In the genomic region with DNA sequence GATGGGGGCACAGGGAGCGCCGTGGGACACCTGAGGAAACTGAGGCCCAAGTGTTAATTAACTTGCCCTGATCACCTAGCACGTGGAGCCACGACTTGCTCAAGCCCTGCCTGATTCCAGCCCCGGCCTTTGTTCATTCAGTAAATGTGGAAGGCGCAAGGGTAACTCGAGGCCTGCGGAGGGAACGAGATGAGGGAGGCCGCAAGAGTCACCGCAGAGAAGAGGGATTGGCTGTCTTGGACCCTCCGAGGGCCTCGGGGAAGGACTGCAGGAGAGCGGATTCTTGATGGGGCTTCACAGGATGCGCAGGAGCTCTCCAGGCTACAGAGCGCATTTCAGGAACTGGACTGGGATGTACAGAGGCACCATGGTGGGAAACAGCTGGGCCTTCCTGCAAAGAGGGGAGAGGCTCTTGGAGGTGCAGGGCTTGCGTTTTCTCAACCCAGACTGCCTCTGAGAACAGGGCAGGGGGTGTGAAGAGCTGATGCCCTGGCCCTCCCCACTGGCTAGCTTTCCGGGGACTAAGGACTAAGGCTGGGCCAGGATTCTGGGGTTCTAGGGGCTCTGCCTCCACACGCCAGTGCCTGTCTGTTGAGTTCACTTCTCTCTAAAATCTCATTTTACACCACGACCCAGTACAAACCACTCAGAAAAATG, we compare ENCODE assay signal across 1 cellular context.
TF ChIP-seq lines count a peak whose summit lies in the region.

No MANE protein-coding gene starts in this region.

TF ChIP-seq in H1, 55 proteins besides CTCF, POLR2A, EP300 and RAD21:
- TF ChIP-seq MAFK (IDR thresholded peaks at IDR 0.05; ENCODE audit: low read depth, low read length) (no peak), TEAD4 (IDR thresholded peaks at IDR 0.05; ENCODE audit: low read depth, low read length) (no peak), PHF8 (conservative IDR thresholded peaks at IDR 0.05; ENCODE audit: low read depth, low read length) (peak; percentile 34; the same call in 1 of the 2 replicates), SUZ12 (IDR thresholded peaks at IDR 0.05; ENCODE audit: low read length) (no peak), ZNF274 (IDR thresholded peaks at IDR 0.05; ENCODE audit: borderline replicate concordance, extremely low read depth, low read length) (no peak), NANOG (IDR thresholded peaks at IDR 0.05; ENCODE audit: insufficient read depth, low read depth, low read length, poor library complexity, severe bottlenecking) (no peak), SRF (IDR thresholded peaks at IDR 0.05; ENCODE audit: low read depth, low read length) (no peak), CTBP2 (IDR thresholded peaks at IDR 0.05; ENCODE audit: borderline replicate concordance, insufficient read depth, insufficient read length, low read length) (no peak), BACH1 (IDR thresholded peaks at IDR 0.05; ENCODE audit: low read length) (no peak), JUND (IDR thresholded peaks at IDR 0.05; ENCODE audit: low read length) (no peak), KDM5A (IDR thresholded peaks at IDR 0.05; ENCODE audit: low read length) (no peak)
- TF ChIP-seq, protein P1, sequence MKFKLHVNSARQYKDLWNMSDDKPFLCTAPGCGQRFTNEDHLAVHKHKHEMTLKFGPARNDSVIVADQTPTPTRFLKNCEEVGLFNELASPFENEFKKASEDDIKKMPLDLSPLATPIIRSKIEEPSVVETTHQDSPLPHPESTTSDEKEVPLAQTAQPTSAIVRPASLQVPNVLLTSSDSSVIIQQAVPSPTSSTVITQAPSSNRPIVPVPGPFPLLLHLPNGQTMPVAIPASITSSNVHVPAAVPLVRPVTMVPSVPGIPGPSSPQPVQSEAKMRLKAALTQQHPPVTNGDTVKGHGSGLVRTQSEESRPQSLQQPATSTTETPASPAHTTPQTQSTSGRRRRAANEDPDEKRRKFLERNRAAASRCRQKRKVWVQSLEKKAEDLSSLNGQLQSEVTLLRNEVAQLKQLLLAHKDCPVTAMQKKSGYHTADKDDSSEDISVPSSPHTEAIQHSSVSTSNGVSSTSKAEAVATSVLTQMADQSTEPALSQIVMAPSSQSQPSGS (IDR thresholded peaks at IDR 0.05; ENCODE audit: low read length), result no peak
- TF ChIP-seq, protein P2, sequence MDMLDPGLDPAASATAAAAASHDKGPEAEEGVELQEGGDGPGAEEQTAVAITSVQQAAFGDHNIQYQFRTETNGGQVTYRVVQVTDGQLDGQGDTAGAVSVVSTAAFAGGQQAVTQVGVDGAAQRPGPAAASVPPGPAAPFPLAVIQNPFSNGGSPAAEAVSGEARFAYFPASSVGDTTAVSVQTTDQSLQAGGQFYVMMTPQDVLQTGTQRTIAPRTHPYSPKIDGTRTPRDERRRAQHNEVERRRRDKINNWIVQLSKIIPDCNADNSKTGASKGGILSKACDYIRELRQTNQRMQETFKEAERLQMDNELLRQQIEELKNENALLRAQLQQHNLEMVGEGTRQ (IDR thresholded peaks at IDR 0.05; ENCODE audit: low read length), result no peak
- TF ChIP-seq, protein P3, sequence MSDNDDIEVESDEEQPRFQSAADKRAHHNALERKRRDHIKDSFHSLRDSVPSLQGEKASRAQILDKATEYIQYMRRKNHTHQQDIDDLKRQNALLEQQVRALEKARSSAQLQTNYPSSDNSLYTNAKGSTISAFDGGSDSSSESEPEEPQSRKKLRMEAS (IDR thresholded peaks at IDR 0.05), result peak; percentile 92
- TF ChIP-seq, protein P4, sequence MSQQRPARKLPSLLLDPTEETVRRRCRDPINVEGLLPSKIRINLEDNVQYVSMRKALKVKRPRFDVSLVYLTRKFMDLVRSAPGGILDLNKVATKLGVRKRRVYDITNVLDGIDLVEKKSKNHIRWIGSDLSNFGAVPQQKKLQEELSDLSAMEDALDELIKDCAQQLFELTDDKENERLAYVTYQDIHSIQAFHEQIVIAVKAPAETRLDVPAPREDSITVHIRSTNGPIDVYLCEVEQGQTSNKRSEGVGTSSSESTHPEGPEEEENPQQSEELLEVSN (IDR thresholded peaks at IDR 0.05), result peak; percentile 89
- TF ChIP-seq, protein P5, sequence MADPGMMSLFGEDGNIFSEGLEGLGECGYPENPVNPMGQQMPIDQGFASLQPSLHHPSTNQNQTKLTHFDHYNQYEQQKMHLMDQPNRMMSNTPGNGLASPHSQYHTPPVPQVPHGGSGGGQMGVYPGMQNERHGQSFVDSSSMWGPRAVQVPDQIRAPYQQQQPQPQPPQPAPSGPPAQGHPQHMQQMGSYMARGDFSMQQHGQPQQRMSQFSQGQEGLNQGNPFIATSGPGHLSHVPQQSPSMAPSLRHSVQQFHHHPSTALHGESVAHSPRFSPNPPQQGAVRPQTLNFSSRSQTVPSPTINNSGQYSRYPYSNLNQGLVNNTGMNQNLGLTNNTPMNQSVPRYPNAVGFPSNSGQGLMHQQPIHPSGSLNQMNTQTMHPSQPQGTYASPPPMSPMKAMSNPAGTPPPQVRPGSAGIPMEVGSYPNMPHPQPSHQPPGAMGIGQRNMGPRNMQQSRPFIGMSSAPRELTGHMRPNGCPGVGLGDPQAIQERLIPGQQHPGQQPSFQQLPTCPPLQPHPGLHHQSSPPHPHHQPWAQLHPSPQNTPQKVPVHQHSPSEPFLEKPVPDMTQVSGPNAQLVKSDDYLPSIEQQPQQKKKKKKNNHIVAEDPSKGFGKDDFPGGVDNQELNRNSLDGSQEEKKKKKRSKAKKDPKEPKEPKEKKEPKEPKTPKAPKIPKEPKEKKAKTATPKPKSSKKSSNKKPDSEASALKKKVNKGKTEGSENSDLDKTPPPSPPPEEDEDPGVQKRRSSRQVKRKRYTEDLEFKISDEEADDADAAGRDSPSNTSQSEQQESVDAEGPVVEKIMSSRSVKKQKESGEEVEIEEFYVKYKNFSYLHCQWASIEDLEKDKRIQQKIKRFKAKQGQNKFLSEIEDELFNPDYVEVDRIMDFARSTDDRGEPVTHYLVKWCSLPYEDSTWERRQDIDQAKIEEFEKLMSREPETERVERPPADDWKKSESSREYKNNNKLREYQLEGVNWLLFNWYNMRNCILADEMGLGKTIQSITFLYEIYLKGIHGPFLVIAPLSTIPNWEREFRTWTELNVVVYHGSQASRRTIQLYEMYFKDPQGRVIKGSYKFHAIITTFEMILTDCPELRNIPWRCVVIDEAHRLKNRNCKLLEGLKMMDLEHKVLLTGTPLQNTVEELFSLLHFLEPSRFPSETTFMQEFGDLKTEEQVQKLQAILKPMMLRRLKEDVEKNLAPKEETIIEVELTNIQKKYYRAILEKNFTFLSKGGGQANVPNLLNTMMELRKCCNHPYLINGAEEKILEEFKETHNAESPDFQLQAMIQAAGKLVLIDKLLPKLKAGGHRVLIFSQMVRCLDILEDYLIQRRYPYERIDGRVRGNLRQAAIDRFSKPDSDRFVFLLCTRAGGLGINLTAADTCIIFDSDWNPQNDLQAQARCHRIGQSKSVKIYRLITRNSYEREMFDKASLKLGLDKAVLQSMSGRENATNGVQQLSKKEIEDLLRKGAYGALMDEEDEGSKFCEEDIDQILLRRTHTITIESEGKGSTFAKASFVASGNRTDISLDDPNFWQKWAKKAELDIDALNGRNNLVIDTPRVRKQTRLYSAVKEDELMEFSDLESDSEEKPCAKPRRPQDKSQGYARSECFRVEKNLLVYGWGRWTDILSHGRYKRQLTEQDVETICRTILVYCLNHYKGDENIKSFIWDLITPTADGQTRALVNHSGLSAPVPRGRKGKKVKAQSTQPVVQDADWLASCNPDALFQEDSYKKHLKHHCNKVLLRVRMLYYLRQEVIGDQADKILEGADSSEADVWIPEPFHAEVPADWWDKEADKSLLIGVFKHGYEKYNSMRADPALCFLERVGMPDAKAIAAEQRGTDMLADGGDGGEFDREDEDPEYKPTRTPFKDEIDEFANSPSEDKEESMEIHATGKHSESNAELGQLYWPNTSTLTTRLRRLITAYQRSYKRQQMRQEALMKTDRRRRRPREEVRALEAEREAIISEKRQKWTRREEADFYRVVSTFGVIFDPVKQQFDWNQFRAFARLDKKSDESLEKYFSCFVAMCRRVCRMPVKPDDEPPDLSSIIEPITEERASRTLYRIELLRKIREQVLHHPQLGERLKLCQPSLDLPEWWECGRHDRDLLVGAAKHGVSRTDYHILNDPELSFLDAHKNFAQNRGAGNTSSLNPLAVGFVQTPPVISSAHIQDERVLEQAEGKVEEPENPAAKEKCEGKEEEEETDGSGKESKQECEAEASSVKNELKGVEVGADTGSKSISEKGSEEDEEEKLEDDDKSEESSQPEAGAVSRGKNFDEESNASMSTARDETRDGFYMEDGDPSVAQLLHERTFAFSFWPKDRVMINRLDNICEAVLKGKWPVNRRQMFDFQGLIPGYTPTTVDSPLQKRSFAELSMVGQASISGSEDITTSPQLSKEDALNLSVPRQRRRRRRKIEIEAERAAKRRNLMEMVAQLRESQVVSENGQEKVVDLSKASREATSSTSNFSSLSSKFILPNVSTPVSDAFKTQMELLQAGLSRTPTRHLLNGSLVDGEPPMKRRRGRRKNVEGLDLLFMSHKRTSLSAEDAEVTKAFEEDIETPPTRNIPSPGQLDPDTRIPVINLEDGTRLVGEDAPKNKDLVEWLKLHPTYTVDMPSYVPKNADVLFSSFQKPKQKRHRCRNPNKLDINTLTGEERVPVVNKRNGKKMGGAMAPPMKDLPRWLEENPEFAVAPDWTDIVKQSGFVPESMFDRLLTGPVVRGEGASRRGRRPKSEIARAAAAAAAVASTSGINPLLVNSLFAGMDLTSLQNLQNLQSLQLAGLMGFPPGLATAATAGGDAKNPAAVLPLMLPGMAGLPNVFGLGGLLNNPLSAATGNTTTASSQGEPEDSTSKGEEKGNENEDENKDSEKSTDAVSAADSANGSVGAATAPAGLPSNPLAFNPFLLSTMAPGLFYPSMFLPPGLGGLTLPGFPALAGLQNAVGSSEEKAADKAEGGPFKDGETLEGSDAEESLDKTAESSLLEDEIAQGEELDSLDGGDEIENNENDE (IDR thresholded peaks at IDR 0.05; ENCODE audit: insufficient replicate concordance, low read length), result no peak
